Comparison of ENCODE assay signal across 9 cellular contexts in the genomic region with DNA sequence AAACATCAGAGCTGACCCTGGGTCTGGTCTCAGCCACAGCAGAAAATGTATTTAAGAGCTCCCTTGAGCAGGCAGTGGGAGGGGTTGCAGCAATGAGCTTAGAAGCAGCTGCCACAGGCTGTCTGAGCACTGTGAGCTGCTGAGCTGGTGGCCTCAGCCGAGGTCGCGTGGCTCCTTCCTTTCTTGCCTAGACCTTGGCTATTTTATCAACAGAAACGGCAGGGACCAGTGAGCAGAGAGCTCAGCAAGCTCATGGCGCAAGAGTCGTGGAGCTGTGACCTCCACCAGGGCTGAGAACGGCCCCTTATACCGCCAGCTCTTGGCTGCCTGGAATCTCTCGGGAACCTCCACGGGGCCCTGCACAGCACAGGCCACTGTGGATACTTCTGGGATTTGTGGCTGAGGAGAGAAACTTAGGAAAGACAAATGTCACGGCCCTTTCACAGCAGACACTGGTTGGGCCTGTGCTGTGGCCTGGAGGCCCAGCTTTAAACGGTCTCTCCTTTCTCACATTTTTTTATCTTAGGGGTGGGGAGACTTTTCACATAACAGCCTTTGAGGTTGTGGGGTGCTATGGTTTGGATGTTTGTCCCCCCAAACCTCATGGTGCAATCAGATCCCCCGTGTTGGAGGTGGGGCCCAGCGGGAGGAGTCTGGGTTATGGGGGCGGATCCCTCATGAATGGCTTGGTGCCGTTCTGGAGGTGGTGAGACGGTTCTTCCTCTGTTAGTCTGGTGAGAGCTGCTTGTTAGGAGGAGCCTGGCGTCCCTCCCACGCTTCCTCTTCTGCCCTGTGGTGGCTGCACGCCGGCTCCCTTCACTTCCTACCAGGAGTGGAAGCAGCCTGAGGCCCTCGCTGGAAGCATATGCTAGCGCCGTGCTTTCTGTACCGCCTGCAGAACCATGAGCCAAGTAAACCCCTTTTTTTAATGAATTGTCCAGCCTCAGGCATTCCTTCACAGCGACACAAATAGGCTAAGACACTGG. TPM values are rescaled to one million over a fixed set of nuclear protein-coding genes. Genes with fewer than 3 reads are reported as not detected.
DNase-seq lines count a peak whose midpoint lies in the region; ATAC-seq and TF ChIP-seq lines count a peak whose summit lies in the region.
"Had no signal": no experiment of that assay in that cellular context is flagged by ENCODE, and none has a peak within 500 bp of the region (broad histone marks: within the 10 kb centered on the region; RNA-seq: fewer than 3 reads in every experiment).

No MANE protein-coding gene starts in this region.

- H4K5ac ChIP-seq in H9 (ENCODE audit: insufficient read length, low read depth, low read length) = no peak overlapping the region

- no peak overlapping the region for H2AK5ac ChIP-seq in H9 (ENCODE audit: insufficient read length, low read length)

- no peak for DNase-seq in H9
- DNase-seq in NCI-H82 (lab: John Stamatoyannopoulos, UW) = peak; percentile 93
- no peak for DNase-seq in neural crest cell (ENCODE audit: low read depth, low spot score)
- DNase-seq in NCI-H69 (lab: John Stamatoyannopoulos, UW) = no peak
- DNase-seq in activated T-cell treated with anti-CD3 and anti-CD28 coated beads, Interleukin-2, amount 50 U/mL, for 24 hours = no peak
- DNase-seq in NCI-H2029 (lab: John Stamatoyannopoulos, UW) = no peak
- DNase-seq: T-helper 9 cell had no signal

- H2BK20ac ChIP-seq in H9 (ENCODE audit: low read depth, low read length, poor library complexity, severe bottlenecking) = no peak overlapping the region

- no peak overlapping the region for H3T11ph ChIP-seq in H9 (ENCODE audit: low read length)

- H3K9me3 ChIP-seq in H9 (ENCODE audit: control insufficient read depth, low read depth, low read length) = no peaks in the 10 kb centered on the region

- H3K4me2 ChIP-seq in H9 (ENCODE audit: insufficient read depth, insufficient read length, low read length) = no peak overlapping the region

- TF ChIP-seq CTCF in H9 (conservative IDR thresholded peaks at IDR 0.05) = no peak
- no peak for TF ChIP-seq CTCF in neural crest cell (conservative IDR thresholded peaks at IDR 0.05)

- no peak overlapping the region for H3K23ac ChIP-seq in H9 (ENCODE audit: insufficient read length, low read depth, low read length)

- no peak overlapping the region for H3K27ac ChIP-seq in H9 (ENCODE audit: insufficient read length, low read depth, low read length)
- H3K27ac ChIP-seq in cingulate gyrus (ENCODE audit: low read depth, low read length) = peak overlapping the region; percentile 10

- H3K27me3 Mint-ChIP-seq in H9 (ENCODE audit: low read depth) (peaks cover 3% of the 10 kb centered on the region), neural crest cell (ENCODE audit: low read depth) (no peaks in the 10 kb centered on the region)
- no peaks in the 10 kb centered on the region for H3K27me3 Mint-ChIP-seq in activated T-cell treated with anti-CD3 and anti-CD28 coated beads, Interleukin-2, amount 50 U/mL, for 24 hours

- H3K14ac ChIP-seq in H9 (ENCODE audit: insufficient read depth, low read length) = no peak overlapping the region

- peaks cover 23 to 29% of the 10 kb centered on the region in 2 experiments for H3K4me1 Mint-ChIP-seq in H9
- peaks cover 38% of the 10 kb centered on the region for H3K4me1 Mint-ChIP-seq in neural crest cell
- peaks cover 13% of the 10 kb centered on the region for H3K4me1 Mint-ChIP-seq in activated T-cell treated with anti-CD3 and anti-CD28 coated beads, Interleukin-2, amount 50 U/mL, for 24 hours (ENCODE audit: low read depth)

- no peak overlapping the region; a peak in 1 of 5 replicates for H3K4me3 Mint-ChIP-seq in H9
- H3K4me3 Mint-ChIP-seq in neural crest cell = no peak overlapping the region
- H3K4me3 Mint-ChIP-seq in activated T-cell treated with anti-CD3 and anti-CD28 coated beads, Interleukin-2, amount 50 U/mL, for 24 hours = no peak overlapping the region

- H3K4ac ChIP-seq in H9 (ENCODE audit: low read depth, low read length) = no peak overlapping the region

- no peaks in the 10 kb centered on the region for H3K27me3 ChIP-seq in H9 (ENCODE audit: insufficient read depth, low read length)

- no peak overlapping the region for H4K91ac ChIP-seq in H9 (ENCODE audit: insufficient read length, low read depth, low read length)

- H2BK5ac ChIP-seq in H9 (ENCODE audit: insufficient read length, low read length) = no peak overlapping the region

- no peak overlapping the region for H2AFZ ChIP-seq in H9 (ENCODE audit: low read length)

- no peak for ATAC-seq in HG02938 (IDR thresholded peaks at IDR 0.05; ENCODE audit: unreplicated experiment)

- H3K9me3 Mint-ChIP-seq in H9 (no peaks in the 10 kb centered on the region; a peak in 1 of 5 replicates), neural crest cell (peaks cover 3% of the 10 kb centered on the region)
- H3K9me3 Mint-ChIP-seq in activated T-cell treated with anti-CD3 and anti-CD28 coated beads, Interleukin-2, amount 50 U/mL, for 24 hours = no peaks in the 10 kb centered on the region

- H3K27ac Mint-ChIP-seq in H9 = peak overlapping the region in 2 of 3 experiments; percentile 41 to 77; a peak in 4 of 7 replicates
- peak overlapping the region; percentile 36 for H3K27ac Mint-ChIP-seq in neural crest cell (ENCODE audit: unreplicated experiment)
- no peak overlapping the region for H3K27ac Mint-ChIP-seq in activated T-cell treated with anti-CD3 and anti-CD28 coated beads, Interleukin-2, amount 50 U/mL, for 24 hours

- H3K9ac ChIP-seq in H9 (ENCODE audit: extremely low read depth, insufficient read length, low read length) = no peak overlapping the region

- H2BK15ac ChIP-seq in H9 (ENCODE audit: low read depth, low read length) = no peak overlapping the region

- no peaks in the 10 kb centered on the region for H3K79me2 ChIP-seq in H9 (ENCODE audit: insufficient read depth, low read length)

- H3K56ac ChIP-seq in H9 (ENCODE audit: insufficient read length, low read depth, low read length) = no peak overlapping the region

- no CpG with 5 or more reads among the region's 26 CpGs for WGBS in H9 (ENCODE audit: extremely low coverage, insufficient read length, low lambda C conversion rate)

- no peaks in the 10 kb centered on the region; a peak in 2 of 7 replicates for H3K36me3 Mint-ChIP-seq in H9 (ENCODE audit: insufficient read depth in 1 of 3, low read depth in 3 of 3)
- H3K36me3 Mint-ChIP-seq in neural crest cell (ENCODE audit: low read depth) = no peaks in the 10 kb centered on the region
- H3K36me3 Mint-ChIP-seq in activated T-cell treated with anti-CD3 and anti-CD28 coated beads, Interleukin-2, amount 50 U/mL, for 24 hours (ENCODE audit: low read depth) = no peaks in the 10 kb centered on the region

- H2BK12ac ChIP-seq in H9 (ENCODE audit: insufficient read length, low read depth, low read length) = no peak overlapping the region

- H3K23me2 ChIP-seq in H9 (ENCODE audit: insufficient read length, low read depth, low read length, poor library complexity, severe bottlenecking) = no peaks in the 10 kb centered on the region

- H4K8ac ChIP-seq in H9 (replicated peaks; ENCODE audit: insufficient read length, low read depth, low read length) = no peak overlapping the region

- H3K79me1 ChIP-seq in H9 (ENCODE audit: insufficient read depth, low read depth, low read length, poor library complexity, severe bottlenecking) = no peaks in the 10 kb centered on the region

- H3K4me1 ChIP-seq in H9 (ENCODE audit: insufficient read depth, low read length) = no peaks in the 10 kb centered on the region; the same call in 1 of the 2 replicates

- no peaks in the 10 kb centered on the region for H4K20me1 ChIP-seq in H9 (ENCODE audit: control insufficient read depth, insufficient read depth, insufficient read length)

- no peak overlapping the region for H2BK120ac ChIP-seq in H9 (ENCODE audit: low read depth, low read length, poor library complexity, severe bottlenecking)

- no peak overlapping the region for H3K18ac ChIP-seq in H9 (ENCODE audit: insufficient read length, low read depth, low read length)

RNA-seq across cellular contexts. Expression of a gene that starts 1.7 kb away (rescaled TPM):
- not detected in 2 replicates for total RNA-seq in H9 (2021)
- total RNA-seq in neural crest cell = not detected in 2 replicates

RNA-seq across cellular contexts. Expression of a gene that starts 43.6 kb away (rescaled TPM):
- not detected in 2 replicates for total RNA-seq in H9 (2021)
- not detected in 2 replicates for total RNA-seq in neural crest cell
